In the genomic region with DNA sequence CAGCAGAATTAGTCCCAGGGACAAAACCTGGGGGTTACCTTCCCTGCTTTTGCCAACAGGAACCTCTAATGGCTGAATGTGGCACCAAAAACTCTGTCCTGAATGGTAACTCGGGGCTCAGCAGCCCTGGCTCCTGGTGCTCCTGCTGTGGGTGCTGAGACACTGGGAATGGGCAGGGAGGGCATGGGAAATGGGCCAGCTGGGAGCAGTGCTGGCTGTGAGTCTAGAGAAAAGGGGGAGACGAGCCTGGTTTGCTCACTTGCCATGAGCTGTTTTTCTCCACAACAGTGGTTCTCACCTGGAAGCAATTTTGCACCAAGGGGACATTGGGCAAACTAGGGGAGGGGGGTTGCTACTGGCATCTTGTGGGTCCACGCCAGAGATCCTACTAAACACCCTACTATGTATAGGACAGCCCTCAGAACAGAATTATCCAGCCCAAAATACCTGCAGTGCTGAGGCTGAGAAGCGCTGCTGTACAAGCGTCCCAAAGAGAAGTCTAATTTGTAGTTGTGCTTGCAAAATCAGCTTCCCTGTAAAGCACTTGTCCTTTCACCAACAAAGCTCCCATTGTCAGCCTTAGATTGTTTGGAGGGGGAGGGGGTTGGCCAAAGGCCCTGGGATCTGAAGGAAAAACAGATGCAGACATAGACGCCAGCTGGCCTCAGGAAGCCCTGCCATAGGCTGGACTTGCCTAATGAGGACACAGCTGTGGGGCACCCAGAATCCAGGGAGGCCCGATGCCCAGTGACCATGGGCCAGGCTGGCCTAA, we compare ENCODE assay signal across 1 cellular context.
TF ChIP-seq lines count a peak whose summit lies in the region.

No MANE protein-coding gene starts in this region.

TF ChIP-seq in SK-N-SH treated with all-trans-retinoic acid at 6 μM for 48 hours, 23 proteins besides CTCF, POLR2A, EP300 and RAD21 (continued from another document):
- TF ChIP-seq, protein P1, sequence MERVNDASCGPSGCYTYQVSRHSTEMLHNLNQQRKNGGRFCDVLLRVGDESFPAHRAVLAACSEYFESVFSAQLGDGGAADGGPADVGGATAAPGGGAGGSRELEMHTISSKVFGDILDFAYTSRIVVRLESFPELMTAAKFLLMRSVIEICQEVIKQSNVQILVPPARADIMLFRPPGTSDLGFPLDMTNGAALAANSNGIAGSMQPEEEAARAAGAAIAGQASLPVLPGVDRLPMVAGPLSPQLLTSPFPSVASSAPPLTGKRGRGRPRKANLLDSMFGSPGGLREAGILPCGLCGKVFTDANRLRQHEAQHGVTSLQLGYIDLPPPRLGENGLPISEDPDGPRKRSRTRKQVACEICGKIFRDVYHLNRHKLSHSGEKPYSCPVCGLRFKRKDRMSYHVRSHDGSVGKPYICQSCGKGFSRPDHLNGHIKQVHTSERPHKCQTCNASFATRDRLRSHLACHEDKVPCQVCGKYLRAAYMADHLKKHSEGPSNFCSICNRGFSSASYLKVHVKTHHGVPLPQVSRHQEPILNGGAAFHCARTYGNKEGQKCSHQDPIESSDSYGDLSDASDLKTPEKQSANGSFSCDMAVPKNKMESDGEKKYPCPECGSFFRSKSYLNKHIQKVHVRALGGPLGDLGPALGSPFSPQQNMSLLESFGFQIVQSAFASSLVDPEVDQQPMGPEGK (CRISPR knock-in tag; IDR thresholded peaks at IDR 0.05; ENCODE audit: borderline replicate concordance): no peak
- TF ChIP-seq RARB (CRISPR knock-in tag; IDR thresholded peaks at IDR 0.05): no peak
